Comparison of ENCODE assay signal across 23 cellular contexts in genomic region chr3:23106641-23107040, GRCh38.
"Had no signal": no experiment of that assay in that cellular context is flagged by ENCODE, and none has a peak within 500 bp of the region (broad histone marks: within the 10 kb centered on the region; RNA-seq: fewer than 3 reads in every experiment).

No MANE protein-coding gene starts in this region.

- ATAC-seq: gastrocnemius medialis; left cardiac atrium; lower lobe of right lung; natural killer cell treated with Interleukin-12 subunit alpha and Interleukin-12 subunit beta and Interleukin-15 and Interleukin-18, amount 100 ng/mL, for 72 hours; psoas muscle; sciatic nerve; stimulated activated memory B cell treated with anti-CD40 and anti-IgM and Interleukin-4, amounts not matched to agents 10 μg/mL and 1 μg/mL and 100 μg/mL, for 72 hours had no signal

- H3K9me3 ChIP-seq: esophagus muscularis mucosa, gastrocnemius medialis, left ventricle myocardium inferior, lower lobe of right lung, spleen, upper lobe of left lung, uterus had no signal

- H3K27ac ChIP-seq: dorsolateral prefrontal cortex, epithelial cell of prostate, esophagus muscularis mucosa, gastrocnemius medialis, left ventricle myocardium inferior, lower lobe of right lung, psoas muscle, spleen, tibial artery, upper lobe of left lung, uterus had no signal

- H3K36me3 ChIP-seq: esophagus muscularis mucosa, gastrocnemius medialis, left ventricle myocardium inferior, lower lobe of right lung, spleen, tibial artery, upper lobe of left lung, uterus had no signal

- DNase-seq: cortex of kidney; dorsolateral prefrontal cortex; effector memory CD4-positive, alpha-beta T cell; gastrocnemius medialis; immature natural killer cell; left cardiac atrium; left ventricle myocardium inferior; lower lobe of right lung; midbrain; psoas muscle; retina; spleen; stimulated activated CD4-positive, alpha-beta T cell treated with anti-CD3 and anti-CD28 coated beads, Interleukin-15, amount 100 ng/mL, for 24 hours; stimulated activated CD4-positive, alpha-beta T cell treated with anti-CD3 and anti-CD28 coated beads, Interleukin-1b, Interleukin-23, amount 100 ng/mL, for 48 hours; stimulated activated CD4-positive, alpha-beta T cell treated with anti-CD3 and anti-CD28 coated beads, Interleukin-4, amount 100 ng/mL, for 24 hours; tibial artery; upper lobe of left lung; uterus had no signal

- H3K27me3 ChIP-seq: esophagus muscularis mucosa, gastrocnemius medialis, spleen, tibial artery, upper lobe of left lung, uterus had no signal

- H3K4me1 ChIP-seq: esophagus muscularis mucosa, lower lobe of right lung, spleen, upper lobe of left lung, uterus had no signal

- H3K4me3 ChIP-seq: dorsolateral prefrontal cortex, esophagus muscularis mucosa, gastrocnemius medialis, left ventricle myocardium inferior, lower lobe of right lung, psoas muscle, spleen, tibial artery, upper lobe of left lung, uterus had no signal
